8 cellular contexts compared by ENCODE assay signal in genomic region chr9:127770905-127771569, GRCh38. TPM values are rescaled to one million over a fixed set of nuclear protein-coding genes. Genes with fewer than 3 reads are reported as not detected.
A peak's percentile ranks its signal among the peaks of the same experiment; 100 is the strongest.
DNase-seq lines count a peak whose midpoint lies in the region; ATAC-seq, FAIRE-seq and TF ChIP-seq lines count a peak whose summit lies in the region.

No MANE protein-coding gene starts in this region.

- H3K27me3 ChIP-seq in ACC112 (ENCODE audit: insufficient read depth, low read length) (no peaks in the 10 kb centered on the region), WERI-Rb-1 (ENCODE audit: insufficient read depth, low read depth, severe bottlenecking) (no peaks in the 10 kb centered on the region), small intestine (ENCODE audit: control insufficient read depth in 2 of 2, insufficient read depth in 2 of 2, low read length in 2 of 2) (no peaks in the 10 kb centered on the region)

- ATAC-seq in GM18868 (IDR thresholded peaks at IDR 0.05; ENCODE audit: unreplicated experiment) (peak; percentile 89), HG03103 (IDR thresholded peaks at IDR 0.05; ENCODE audit: low read depth, unreplicated experiment) (peak; percentile 86)

- H3K27ac ChIP-seq in ACC112 (ENCODE audit: low read depth, low read length) (no peak overlapping the region), WERI-Rb-1 (no peak overlapping the region), small intestine (ENCODE audit: low read depth in 1 of 2, low read length in 1 of 2) (peak overlapping the region in 1 of 2 donors; percentile 77)

- TF ChIP-seq CTCF in WERI-Rb-1 (IDR thresholded peaks at IDR 0.05; ENCODE audit: low read depth, low read length) (no peak), cardiac fibroblast (IDR thresholded peaks at IDR 0.05; ENCODE audit: low read depth, low read length) (no peak)

- FAIRE-seq in small intestine (lab: Jason Lieb, UNC), result no peak

- WGBS in small intestine, 3 donors, result 1 to 2% (median 2%) methylated on average over 37 to 43 of the region's 43 CpGs

- H2AFZ ChIP-seq in ACC112 (ENCODE audit: low read length, unreplicated experiment), result peak overlapping the region; percentile 23

- H3K9me3 ChIP-seq in WERI-Rb-1 (ENCODE audit: severe bottlenecking) (no peaks in the 10 kb centered on the region), small intestine (ENCODE audit: control insufficient read depth, low read depth) (no peaks in the 10 kb centered on the region)

- DNase-seq in NCI-H2171 (lab: John Stamatoyannopoulos, UW), result peak; percentile 99
- peak; percentile 100 for DNase-seq in WERI-Rb-1
- peak; percentile 97 to 99 for DNase-seq in cardiac fibroblast (ENCODE audit: low read depth in 2 of 2)
- peak; percentile 97 for DNase-seq in iPS-NIHi7 (ENCODE audit: extremely low spot score)
- peak; percentile 96 for DNase-seq in small intestine

- no peaks in the 10 kb centered on the region for H3K79me2 ChIP-seq in ACC112 (ENCODE audit: control insufficient read depth, insufficient read depth, low read length, unreplicated experiment)

- peaks cover 6% of the 10 kb centered on the region for H3K4me1 ChIP-seq in ACC112 (ENCODE audit: control insufficient read depth, insufficient read depth, low read length, unreplicated experiment)
- H3K4me1 ChIP-seq in small intestine (ENCODE audit: control insufficient read depth in 2 of 2, insufficient read depth in 1 of 2, low read depth in 1 of 2, low read length in 1 of 2), result peaks cover 0 to 2% of the 10 kb centered on the region in 2 donors

- H3K4me3 ChIP-seq in ACC112 (ENCODE audit: low read depth, low read length), result peak overlapping the region; percentile 82
- H3K4me3 ChIP-seq in WERI-Rb-1 (ENCODE audit: low read depth, low read length), result peak overlapping the region; percentile 50
- H3K4me3 ChIP-seq in cardiac fibroblast (replicated peaks in 1 of 2; ENCODE audit: low read depth in 2 of 2, low read length in 2 of 2), result peak overlapping the region; percentile 49 to 60
- H3K4me3 ChIP-seq in small intestine (ENCODE audit: low read depth in 1 of 2, low read length in 2 of 2), result peak overlapping the region; percentile 38 to 46

- no peaks in the 10 kb centered on the region for H3K36me3 ChIP-seq in ACC112 (ENCODE audit: insufficient read depth, low read length)
- H3K36me3 ChIP-seq in WERI-Rb-1, result no peaks in the 10 kb centered on the region
- H3K36me3 ChIP-seq in small intestine (ENCODE audit: control insufficient read depth in 2 of 2, insufficient read depth in 2 of 2, low read length in 2 of 2), result no peaks in the 10 kb centered on the region

RNA-seq across cellular contexts. Expression of gene SH2D3C, which starts 7.4 kb away (rescaled TPM):
- 10 to 100 TPM in 1 of 3 donors, 1 to 10 TPM in 1, under 1 TPM in 1; 0.67 to 12.6 (median 3.8) TPM for polyA plus RNA-seq in small intestine

RNA-seq across cellular contexts. Expression of gene CDK9, which starts 14.8 kb away (rescaled TPM):
- polyA plus RNA-seq in small intestine, result 10 to 100 TPM; 34.0 to 35.1 (median 34.2) TPM

RNA-seq across cellular contexts. Expression of gene FPGS, which starts 31.6 kb away (rescaled TPM):
- 10 to 100 TPM; 24.4 to 45.8 (median 33.8) TPM for polyA plus RNA-seq in small intestine

RNA-seq across cellular contexts. Expression of gene TOR2A, which starts 35.9 kb away (rescaled TPM):
- polyA plus RNA-seq in small intestine, result 10 to 100 TPM; 13.2 to 24.0 (median 23.8) TPM

RNA-seq across cellular contexts. Expression of gene TTC16, which starts 55.2 kb away (rescaled TPM):
- under 1 TPM in 1 of 3 donors, not detected in 2; 0.01 TPM for polyA plus RNA-seq in small intestine
